1 cellular context compared by ENCODE assay signal in genomic region chr3:45760878-45761711, GRCh38.
TF ChIP-seq lines count a peak whose summit lies in the region.

No MANE protein-coding gene starts in this region.

TF ChIP-seq in HepG2, 621 proteins besides CTCF, POLR2A, EP300 and RAD21 (continued from another document):
- TF ChIP-seq, protein P1, sequence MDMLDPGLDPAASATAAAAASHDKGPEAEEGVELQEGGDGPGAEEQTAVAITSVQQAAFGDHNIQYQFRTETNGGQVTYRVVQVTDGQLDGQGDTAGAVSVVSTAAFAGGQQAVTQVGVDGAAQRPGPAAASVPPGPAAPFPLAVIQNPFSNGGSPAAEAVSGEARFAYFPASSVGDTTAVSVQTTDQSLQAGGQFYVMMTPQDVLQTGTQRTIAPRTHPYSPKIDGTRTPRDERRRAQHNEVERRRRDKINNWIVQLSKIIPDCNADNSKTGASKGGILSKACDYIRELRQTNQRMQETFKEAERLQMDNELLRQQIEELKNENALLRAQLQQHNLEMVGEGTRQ (IDR thresholded peaks at IDR 0.05; ENCODE audit: low read depth, low read length), result no peak
- TF ChIP-seq, protein P1 (CRISPR knock-in tag; IDR thresholded peaks at IDR 0.05; ENCODE audit: borderline replicate concordance), result no peak
- TF ChIP-seq, protein P2, sequence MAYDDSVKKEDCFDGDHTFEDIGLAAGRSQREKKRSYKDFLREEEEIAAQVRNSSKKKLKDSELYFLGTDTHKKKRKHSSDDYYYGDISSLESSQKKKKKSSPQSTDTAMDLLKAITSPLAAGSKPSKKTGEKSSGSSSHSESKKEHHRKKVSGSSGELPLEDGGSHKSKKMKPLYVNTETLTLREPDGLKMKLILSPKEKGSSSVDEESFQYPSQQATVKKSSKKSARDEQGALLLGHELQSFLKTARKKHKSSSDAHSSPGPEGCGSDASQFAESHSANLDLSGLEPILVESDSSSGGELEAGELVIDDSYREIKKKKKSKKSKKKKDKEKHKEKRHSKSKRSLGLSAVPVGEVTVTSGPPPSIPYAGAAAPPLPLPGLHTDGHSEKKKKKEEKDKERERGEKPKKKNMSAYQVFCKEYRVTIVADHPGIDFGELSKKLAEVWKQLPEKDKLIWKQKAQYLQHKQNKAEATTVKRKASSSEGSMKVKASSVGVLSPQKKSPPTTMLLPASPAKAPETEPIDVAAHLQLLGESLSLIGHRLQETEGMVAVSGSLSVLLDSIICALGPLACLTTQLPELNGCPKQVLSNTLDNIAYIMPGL (CRISPR knock-in tag; IDR thresholded peaks at IDR 0.05; ENCODE audit: borderline replicate concordance in 1 of 2, low read depth in 1 of 2), result no peak
- no peak for TF ChIP-seq GPN1 (CRISPR knock-in tag; IDR thresholded peaks at IDR 0.05; ENCODE audit: borderline replicate concordance)
- TF ChIP-seq ZNF574 (CRISPR knock-in tag; IDR thresholded peaks at IDR 0.05), result 0 out of 2 replicates have a peak, but pooled peaks have one; percentile 17
- peak; percentile 57 for TF ChIP-seq XRCC5 (optimal IDR thresholded peaks at IDR 0.05; ENCODE audit: low read length)
- TF ChIP-seq MLXIP (CRISPR knock-in tag; IDR thresholded peaks at IDR 0.05; ENCODE audit: borderline replicate concordance), result no peak
- TF ChIP-seq ATF7 (IDR thresholded peaks at IDR 0.05), result peak; percentile 81
- no peak for TF ChIP-seq ATF7 (CRISPR knock-in tag; IDR thresholded peaks at IDR 0.05)
- TF ChIP-seq RORA (CRISPR knock-in tag; IDR thresholded peaks at IDR 0.05), result no peak
- TF ChIP-seq ZNF687 (CRISPR knock-in tag; IDR thresholded peaks at IDR 0.05), result peak; percentile 26; the same call in 1 of the 2 replicates
- TF ChIP-seq ZNF501 (CRISPR knock-in tag; IDR thresholded peaks at IDR 0.05), result 0 out of 2 replicates have a peak, but pooled peaks have one; percentile 24
TF ChIP-seq in HepG2: peak in this region for 9.
